Comparison of ENCODE assay signal across 17 cellular contexts in genomic region chr10:86152911-86153310, GRCh38.
DNase-seq lines count a peak whose midpoint lies in the region; ATAC-seq and TF ChIP-seq lines count a peak whose summit lies in the region.
"Had no signal": no experiment of that assay in that cellular context is flagged by ENCODE, and none has a peak within 500 bp of the region (broad histone marks: within the 10 kb centered on the region; RNA-seq: fewer than 3 reads in every experiment).

No MANE protein-coding gene starts in this region.

- intact Hi-C loops in natural killer cell (cut with micrococcal nuclease), result no loop called here
- intact Hi-C loops in posterior vena cava (cut with DNase I), result no loop called here
- intact Hi-C loops in CD14-positive monocyte (cut with micrococcal nuclease), result no loop called here

- no peaks in the 10 kb centered on the region for H3K9me3 Mint-ChIP-seq in natural killer cell treated with Interleukin-12 subunit alpha and Interleukin-12 subunit beta and Interleukin-15 and Interleukin-18, amount 100 ng/mL, for 72 hours
- H3K9me3 Mint-ChIP-seq in natural killer cell (no peaks in the 10 kb centered on the region), nephron progenitor cell (no peaks in the 10 kb centered on the region), CD14-positive monocyte (no peaks in the 10 kb centered on the region)
- H3K9me3 Mint-ChIP-seq: CD4-positive, CD25-positive, alpha-beta regulatory T cell; CD8-positive, alpha-beta T cell had no signal

- H3K27me3 Mint-ChIP-seq in natural killer cell treated with Interleukin-12 subunit alpha and Interleukin-12 subunit beta and Interleukin-15 and Interleukin-18, amount 100 ng/mL, for 72 hours, result peaks cover 0 to 2% of the 10 kb centered on the region in 2 donors
- H3K27me3 Mint-ChIP-seq in natural killer cell (ENCODE audit: low read depth in 2 of 2), result peaks cover 0 to 16% of the 10 kb centered on the region in 2 donors
- H3K27me3 Mint-ChIP-seq in nephron progenitor cell (ENCODE audit: low read depth, poor library complexity), result peaks cover 22% of the 10 kb centered on the region
- peaks cover 2 to 7% (median 3%) of the 10 kb centered on the region in 3 donors for H3K27me3 Mint-ChIP-seq in CD14-positive monocyte (ENCODE audit: low read depth in 3 of 3)
- H3K27me3 Mint-ChIP-seq: CD4-positive, CD25-positive, alpha-beta regulatory T cell had no signal

- H3K4me3 Mint-ChIP-seq in natural killer cell treated with Interleukin-12 subunit alpha and Interleukin-12 subunit beta and Interleukin-15 and Interleukin-18, amount 100 ng/mL, for 72 hours, result no peak overlapping the region
- H3K4me3 Mint-ChIP-seq in natural killer cell, result no peak overlapping the region
- H3K4me3 Mint-ChIP-seq in nephron progenitor cell, result no peak overlapping the region
- no peak overlapping the region for H3K4me3 Mint-ChIP-seq in CD14-positive monocyte
- H3K4me3 Mint-ChIP-seq: CD4-positive, CD25-positive, alpha-beta regulatory T cell; CD8-positive, alpha-beta T cell had no signal

- TF ChIP-seq CTCF in natural killer cell (IDR thresholded peaks at IDR 0.05), result no peak
- no peak for TF ChIP-seq CTCF in nephron progenitor cell (IDR thresholded peaks at IDR 0.05)
- TF ChIP-seq CTCF in CD14-positive monocyte (IDR thresholded peaks at IDR 0.05), result no peak

- H3K36me3 Mint-ChIP-seq in natural killer cell treated with Interleukin-12 subunit alpha and Interleukin-12 subunit beta and Interleukin-15 and Interleukin-18, amount 100 ng/mL, for 72 hours, result no peaks in the 10 kb centered on the region
- H3K36me3 Mint-ChIP-seq in natural killer cell (no peaks in the 10 kb centered on the region), nephron progenitor cell (ENCODE audit: low read depth) (no peaks in the 10 kb centered on the region), CD14-positive monocyte (no peaks in the 10 kb centered on the region)
- H3K36me3 Mint-ChIP-seq: CD4-positive, CD25-positive, alpha-beta regulatory T cell; CD8-positive, alpha-beta T cell had no signal

- H3K27ac Mint-ChIP-seq in natural killer cell treated with Interleukin-12 subunit alpha and Interleukin-12 subunit beta and Interleukin-15 and Interleukin-18, amount 100 ng/mL, for 72 hours, result no peak overlapping the region
- H3K27ac Mint-ChIP-seq in natural killer cell, result no peak overlapping the region
- H3K27ac Mint-ChIP-seq in nephron progenitor cell, result no peak overlapping the region
- H3K27ac Mint-ChIP-seq in CD14-positive monocyte, result no peak overlapping the region
- H3K27ac Mint-ChIP-seq: CD4-positive, CD25-positive, alpha-beta regulatory T cell; CD8-positive, alpha-beta T cell had no signal

- DNase-seq in natural killer cell treated with Interleukin-12 subunit alpha and Interleukin-12 subunit beta and Interleukin-15 and Interleukin-18, amount 100 ng/mL, for 72 hours (ENCODE audit: low spot score), result peak; percentile 16
- no peak for DNase-seq in natural killer cell
- DNase-seq in NCI-H69 (lab: John Stamatoyannopoulos, UW), result peak; percentile 47
- DNase-seq in posterior vena cava (ENCODE audit: low spot score), result peak; percentile 73
- DNase-seq in nephron progenitor cell, result no peak
- DNase-seq in CD14-positive monocyte (ENCODE audit: low spot score), result no peak
- DNase-seq: C1 segment of cervical spinal cord; CD4-positive, CD25-positive, alpha-beta regulatory T cell; CD8-positive, alpha-beta T cell; DMS 273 treated with DMSO at 0.1 percent for 48 hours; DMS79; EL; GDM1; GM23248; H7 had no signal

- ATAC-seq in natural killer cell treated with Interleukin-12 subunit alpha and Interleukin-12 subunit beta and Interleukin-15 and Interleukin-18, amount 100 ng/mL, for 72 hours, result no peak
- no peak for ATAC-seq in natural killer cell
- ATAC-seq: CD8-positive, alpha-beta T cell; GM12878; HCT116 had no signal

- no peaks in the 10 kb centered on the region for H3K4me1 Mint-ChIP-seq in natural killer cell treated with Interleukin-12 subunit alpha and Interleukin-12 subunit beta and Interleukin-15 and Interleukin-18, amount 100 ng/mL, for 72 hours (ENCODE audit: low read depth in 2 of 2)
- H3K4me1 Mint-ChIP-seq in natural killer cell (no peaks in the 10 kb centered on the region), nephron progenitor cell (peaks cover 20% of the 10 kb centered on the region), CD14-positive monocyte (no peaks in the 10 kb centered on the region)
- H3K4me1 Mint-ChIP-seq: CD4-positive, CD25-positive, alpha-beta regulatory T cell had no signal

Comparison
In these comparisons a context has a peak if more than half of its experiments do, and no peak if none do; other contexts are left out.
1. DNase-seq: peak in natural killer cell treated with Interleukin-12 subunit alpha and Interleukin-12 subunit beta and Interleukin-15 and Interleukin-18, amount 100 ng/mL, for 72 hours (single experiment), NCI-H69 (single experiment) and posterior vena cava (single experiment); none in natural killer cell (single experiment), nephron progenitor cell (single experiment) and CD14-positive monocyte (single experiment).